Comparison of ENCODE assay signal across 16 cellular contexts in genomic region chr17:42754782-42755181, GRCh38. TPM values are rescaled to one million over a fixed set of nuclear protein-coding genes. Genes with fewer than 3 reads are reported as not detected.
DNase-seq lines count a peak whose midpoint lies in the region; TF ChIP-seq lines count a peak whose summit lies in the region.
"Had no signal": no experiment of that assay in that cellular context is flagged by ENCODE, and none has a peak within 500 bp of the region (broad histone marks: within the 10 kb centered on the region; RNA-seq: fewer than 3 reads in every experiment).

No MANE protein-coding gene starts in this region.

- H3K79me2 ChIP-seq in PC-9 (ENCODE audit: low read depth) (no peaks in the 10 kb centered on the region), hepatocyte (no peaks in the 10 kb centered on the region)

- H3F3A ChIP-seq in PC-9 (ENCODE audit: insufficient read depth, low read depth) = no peaks in the 10 kb centered on the region

- CTCF ChIA-PET in PC-9 (lab: Charles Lee) = no interaction called here

- H3K9me3 ChIP-seq in PC-9 (ENCODE audit: insufficient read depth, low read depth) (no peaks in the 10 kb centered on the region), vagina (no peaks in the 10 kb centered on the region), hepatocyte (ENCODE audit: low read depth) (no peaks in the 10 kb centered on the region)
- H3K9me3 ChIP-seq: lower lobe of right lung had no signal

- H3K27ac ChIP-seq in PC-9 = no peak overlapping the region
- H3K27ac ChIP-seq in epithelial cell of prostate = no peak overlapping the region
- H3K27ac ChIP-seq in vagina = peak overlapping the region; percentile 40
- H3K27ac ChIP-seq in substantia nigra (ENCODE audit: low read depth, low read length, poor library complexity, severe bottlenecking) = no peak overlapping the region
- no peak overlapping the region for H3K27ac ChIP-seq in hepatocyte
- H3K27ac ChIP-seq: lower lobe of right lung had no signal

- H3K4me3 ChIP-seq in PC-9 (no peak overlapping the region), vagina (no peak overlapping the region), hepatocyte (no peak overlapping the region)
- H3K4me3 ChIP-seq: lower lobe of right lung had no signal

- 93% methylated on average over 3 of the region's 3 CpGs for WGBS in hepatocyte (ENCODE audit: low lambda C conversion rate, missing lambda C conversion rate)

- intact Hi-C loops in PC-9 (cut with micrococcal nuclease; ENCODE audit: unreplicated experiment) (no loop called here), vagina (cut with DNase I) (no loop called here)

- H3K4me1 ChIP-seq in PC-9 (replicated peaks; ENCODE audit: insufficient read depth) = no peaks in the 10 kb centered on the region
- H3K4me1 ChIP-seq in vagina = peaks cover 18% of the 10 kb centered on the region
- no peaks in the 10 kb centered on the region for H3K4me1 ChIP-seq in hepatocyte (ENCODE audit: insufficient read depth)

- TF ChIP-seq POLR2A in vagina (IDR thresholded peaks at IDR 0.05) = no peak

- H3K4me2 ChIP-seq in PC-9 = no peak overlapping the region
- H3K4me2 ChIP-seq in hepatocyte = no peak overlapping the region

- no peaks in the 10 kb centered on the region for H3K36me3 ChIP-seq in PC-9 (ENCODE audit: low read depth)
- no peaks in the 10 kb centered on the region for H3K36me3 ChIP-seq in vagina
- no peaks in the 10 kb centered on the region for H3K36me3 ChIP-seq in hepatocyte (replicated peaks; ENCODE audit: insufficient read depth, low read depth)
- H3K36me3 ChIP-seq: lower lobe of right lung had no signal

- H2AFZ ChIP-seq in PC-9 (no peak overlapping the region), hepatocyte (no peak overlapping the region)

- TF ChIP-seq CTCF in PC-9 (conservative IDR thresholded peaks at IDR 0.05) = no peak
- TF ChIP-seq CTCF in vagina (IDR thresholded peaks at IDR 0.05) = no peak
- TF ChIP-seq CTCF in hepatocyte (IDR thresholded peaks at IDR 0.05; ENCODE audit: poor library complexity) = no peak

- POLR2A ChIA-PET in PC-9 (lab: Charles Lee; ENCODE audit: unreplicated experiment) = no interaction called here

- no TSS peak for BruUV-seq in PC-9 (replicated peaks; lab: Mats Ljungman, UMichigan)

- H3K27me3 ChIP-seq in PC-9 (ENCODE audit: insufficient read depth, low read depth) = peaks cover 1% of the 10 kb centered on the region
- H3K27me3 ChIP-seq in vagina = no peaks in the 10 kb centered on the region
- H3K27me3 ChIP-seq in hepatocyte = peaks cover 3% of the 10 kb centered on the region

- H3K9me2 ChIP-seq in PC-9 (ENCODE audit: insufficient read depth) (no peaks in the 10 kb centered on the region), hepatocyte (replicated peaks; ENCODE audit: insufficient read depth) (no peaks in the 10 kb centered on the region)

- H4K20me1 ChIP-seq in PC-9 (ENCODE audit: insufficient read depth) (no peaks in the 10 kb centered on the region), hepatocyte (ENCODE audit: insufficient read depth, poor library complexity, severe bottlenecking) (no peaks in the 10 kb centered on the region)

- peak; percentile 22 to 67 for DNase-seq in PC-9
- peak; percentile 56 for DNase-seq in epithelial cell of prostate (ENCODE audit: low read depth, low spot score)
- peak; percentile 15 for DNase-seq in iris pigment epithelial cell (ENCODE audit: low read depth)
- no peak for DNase-seq in vagina (ENCODE audit: extremely low spot score in 2 of 2)
- DNase-seq in substantia nigra (lab: John Stamatoyannopoulos, UW) = no peak
- no peak for DNase-seq in hepatocyte (ENCODE audit: low spot score)
- no peak for DNase-seq in NCI-H2227 treated with DMSO at 0.1 percent for 48 hours (lab: John Stamatoyannopoulos, UW)
- DNase-seq: activated B cell treated with CpG ODN at 0.5 μM for 24 hours; activated naive CD8-positive, alpha-beta T cell treated with anti-CD3 and anti-CD28 coated beads, Interleukin-2, amount 10 ng/mL, durations not matched to agents 7 days and 5 days; CD8-positive, alpha-beta T cell; dermis blood vessel endothelial cell; lower lobe of right lung; NCI-H146; NCI-H748 treated with DMSO at 0.1 percent for 48 hours; nephron progenitor cell; small intestine had no signal

RNA-seq across cellular contexts. Expression of gene RAMP2, which starts 6.2 kb away (rescaled TPM):
- total RNA-seq in PC-9 (2021) (1.1 TPM in 1 of 2 replicates, not detected in the other), vagina (27.3 TPM), hepatocyte (8.7 and 13.1 TPM in 2 replicates)
- 48.7 and 62.3 TPM in 2 replicates for polyA plus RNA-seq in hepatocyte
- total RNA-seq: activated B cell treated with CpG ODN at 0.5 μM for 24 hours; activated naive CD8-positive, alpha-beta T cell treated with anti-CD3 and anti-CD28 coated beads, Interleukin-2, amount 10 ng/mL, durations not matched to agents 7 days and 5 days; CD8-positive, alpha-beta T cell had no signal

RNA-seq across cellular contexts. Expression of gene EZH1, which starts 9.9 kb away (rescaled TPM):
- total RNA-seq in PC-9 (2021) (22.8 and 24.8 TPM in 2 replicates), vagina (73.7 TPM), hepatocyte (12.5 and 22.5 TPM in 2 replicates)
- 9.5 and 18.4 TPM in 2 replicates for polyA plus RNA-seq in hepatocyte

RNA-seq across cellular contexts. Expression of gene VPS25, which starts 18.5 kb away (rescaled TPM):
- total RNA-seq in PC-9 (2021) = 38.7 and 48.4 TPM in 2 replicates
- 28.2 TPM for total RNA-seq in vagina
- 89.9 and 107 TPM in 2 replicates for total RNA-seq in hepatocyte
- 121 and 125 TPM in 2 replicates for polyA plus RNA-seq in hepatocyte

RNA-seq across cellular contexts. Expression of gene WNK4, which starts 25.6 kb away (rescaled TPM):
- total RNA-seq in PC-9 (2021) = 8.3 and 11.9 TPM in 2 replicates
- 1.2 TPM for total RNA-seq in vagina
- 1.0 and 1.5 TPM in 2 replicates for total RNA-seq in hepatocyte
- 1.7 and 2.2 TPM in 2 replicates for polyA plus RNA-seq in hepatocyte

RNA-seq across cellular contexts. Expression of gene COA3, which starts 43.7 kb away (rescaled TPM):
- total RNA-seq in PC-9 (2021) (49.3 and 49.9 TPM in 2 replicates), vagina (89.4 TPM), hepatocyte (117 and 133 TPM in 2 replicates)
- 219 and 252 TPM in 2 replicates for polyA plus RNA-seq in hepatocyte

Comparison
In these comparisons a context has a peak if more than half of its experiments do, and no peak if none do; other contexts are left out.
1. DNase-seq: peak in PC-9 (2 of 2), epithelial cell of prostate (single experiment) and iris pigment epithelial cell (single experiment); none in vagina (0 of 2), substantia nigra (0 of 49), hepatocyte (single experiment) and NCI-H2227 treated with DMSO at 0.1 percent for 48 hours (single experiment).